ENCODE assay signal across 15 cellular contexts in genomic region chr16:3979518-3979917, GRCh38.
DNase-seq lines count a peak whose midpoint lies in the region; ATAC-seq and TF ChIP-seq lines count a peak whose summit lies in the region.
"Had no signal": no experiment of that assay in that cellular context is flagged by ENCODE, and none has a peak within 500 bp of the region (broad histone marks: within the 10 kb centered on the region; RNA-seq: fewer than 3 reads in every experiment).

No MANE protein-coding gene starts in this region.

- H3K4ac ChIP-seq in IMR-90 (ENCODE audit: low read depth, low read length) (peak overlapping the region; percentile 94), neuronal stem cell (ENCODE audit: low read length) (no peak overlapping the region)

- TF ChIP-seq POLR2A in IMR-90 (IDR thresholded peaks at IDR 0.05; ENCODE audit: low read depth, low read length), result no peak

- H2AFZ ChIP-seq in IMR-90 (replicated peaks; ENCODE audit: low read length, poor library complexity), result no peak overlapping the region
- no peak overlapping the region for H2AFZ ChIP-seq in hepatocyte
- no peak overlapping the region for H2AFZ ChIP-seq in neuronal stem cell (ENCODE audit: low read length)
- H2AFZ ChIP-seq: GM23338 had no signal

- peak overlapping the region; percentile 41; the same call in 1 of the 3 replicates for H2BK15ac ChIP-seq in IMR-90 (ENCODE audit: low read depth, low read length)
- no peak overlapping the region for H2BK15ac ChIP-seq in neuronal stem cell (ENCODE audit: low read length)

- no peaks in the 10 kb centered on the region for H4K20me1 ChIP-seq in IMR-90 (ENCODE audit: insufficient read depth, low read length)
- no peaks in the 10 kb centered on the region for H4K20me1 ChIP-seq in hepatocyte (ENCODE audit: insufficient read depth, poor library complexity, severe bottlenecking)

- DNase-seq in H7 (peak; percentile 31), IMR-90 (no peak), hepatocyte (ENCODE audit: low spot score) (no peak), neuronal stem cell (ENCODE audit: low spot score) (no peak), GM19238 (ENCODE audit: insufficient read length, low spot score) (no peak), DMS153 (lab: John Stamatoyannopoulos, UW) (no peak)
- no peak for DNase-seq in activated T-cell treated with anti-CD3 and anti-CD28 coated beads, Interleukin-2, amount 50 U/mL, for 24 hours
- DNase-seq: C1 segment of cervical spinal cord; Calu3; CD4-positive, alpha-beta memory T cell; COR-L47; DND-41; HCEC 1CT had no signal

- H4K8ac ChIP-seq in IMR-90 (ENCODE audit: low read depth in 2 of 2, low read length in 2 of 2) (peak overlapping the region in 1 of 2 experiments; percentile 93; a peak in 1 of 4 replicates), neuronal stem cell (ENCODE audit: low read depth, low read length) (no peak overlapping the region)

- H3K9me3 ChIP-seq in IMR-90 (ENCODE audit: control insufficient read depth, insufficient read depth, low read length) (no peaks in the 10 kb centered on the region), hepatocyte (ENCODE audit: low read depth) (no peaks in the 10 kb centered on the region), neuronal stem cell (replicated peaks in 1 of 2; ENCODE audit: control insufficient read depth in 2 of 2, insufficient read depth in 1 of 2, low read depth in 1 of 2, low read length in 2 of 2) (no peaks in the 10 kb centered on the region)

- H3K36me3 ChIP-seq in H7 (replicated peaks; ENCODE audit: control insufficient read depth, insufficient read depth, low read length) (no peaks in the 10 kb centered on the region; the same call in 1 of the 2 replicates), IMR-90 (ENCODE audit: control insufficient read depth, insufficient read depth, low read length) (peaks cover 27% of the 10 kb centered on the region), hepatocyte (replicated peaks; ENCODE audit: insufficient read depth, low read depth) (no peaks in the 10 kb centered on the region), neuronal stem cell (replicated peaks in 1 of 2; ENCODE audit: control insufficient read depth in 2 of 2, insufficient read depth in 2 of 2, low read length in 2 of 2) (peaks cover 0 to 1% of the 10 kb centered on the region in 2 donors)

- ATAC-seq in IMR-90 (ENCODE audit: low read depth) (no peak), GM21786 (IDR thresholded peaks at IDR 0.05; ENCODE audit: unreplicated experiment) (no peak)
- ATAC-seq: GM23338 had no signal

- peaks cover 4 to 22% of the 10 kb centered on the region in 2 experiments; a peak in 2 of 4 replicates for H3K79me1 ChIP-seq in IMR-90 (ENCODE audit: low read depth in 1 of 2, low read length in 2 of 2)
- no peaks in the 10 kb centered on the region for H3K79me1 ChIP-seq in neuronal stem cell (ENCODE audit: low read depth, low read length)

- no TSS peak for BruUV-seq in IMR-90 (replicated peaks; lab: Mats Ljungman, UMichigan)

- no peaks in the 10 kb centered on the region; the same call in 1 of the 2 replicates for H3K9me1 ChIP-seq in IMR-90 (ENCODE audit: insufficient read depth, low read length)

- no peaks in the 10 kb centered on the region for H3K9me3 Mint-ChIP-seq in activated T-cell treated with anti-CD3 and anti-CD28 coated beads, Interleukin-2, amount 50 U/mL, for 24 hours
- H3K9me3 Mint-ChIP-seq: CD4-positive, alpha-beta memory T cell; GM23338 had no signal

- H3K23ac ChIP-seq in IMR-90 (ENCODE audit: low read depth, low read length) (no peak overlapping the region), neuronal stem cell (ENCODE audit: low read depth, low read length, poor library complexity) (peak overlapping the region; percentile 8)

- TF ChIP-seq RAD21 in IMR-90 (IDR thresholded peaks at IDR 0.05; ENCODE audit: low read length), result no peak

- no peak overlapping the region for H3K27ac Mint-ChIP-seq in activated T-cell treated with anti-CD3 and anti-CD28 coated beads, Interleukin-2, amount 50 U/mL, for 24 hours
- H3K27ac Mint-ChIP-seq: GM23338 had no signal

- POLR2A ChIA-PET in IMR-90 (lab: Charles Lee; ENCODE audit: unreplicated experiment), result no interaction called here

- intact Hi-C loops in IMR-90 (cut with micrococcal nuclease), result no loop called here

- H3K56ac ChIP-seq in IMR-90 (ENCODE audit: extremely low read depth, insufficient read depth, low read length), result no peak overlapping the region

- no peaks in the 10 kb centered on the region for H3K27me3 Mint-ChIP-seq in activated T-cell treated with anti-CD3 and anti-CD28 coated beads, Interleukin-2, amount 50 U/mL, for 24 hours
- H3K27me3 Mint-ChIP-seq: CD4-positive, alpha-beta memory T cell had no signal

- dilution Hi-C loops in IMR-90 (cut with HindIII; ENCODE audit: low sequenced_read_pairs, unreplicated experiment), result no loop called here

- in situ Hi-C loops in IMR-90 (cut with MboI; ENCODE audit: low sequenced_read_pairs), result no loop called here

- H4K5ac ChIP-seq in IMR-90 (ENCODE audit: low read depth, low read length), result no peak overlapping the region; the same call in 1 of the 2 replicates

- H3K36me3 Mint-ChIP-seq in activated T-cell treated with anti-CD3 and anti-CD28 coated beads, Interleukin-2, amount 50 U/mL, for 24 hours (ENCODE audit: low read depth), result peaks cover 24% of the 10 kb centered on the region

- H3K4me2 ChIP-seq in IMR-90 (ENCODE audit: low read depth, low read length) (no peak overlapping the region), hepatocyte (no peak overlapping the region), neuronal stem cell (ENCODE audit: insufficient read depth, low read length, poor library complexity, severe bottlenecking) (no peak overlapping the region)
- H3K4me2 ChIP-seq: GM23338 had no signal

- H3K27me3 ChIP-seq in H7 (ENCODE audit: control insufficient read depth, insufficient read depth, low read length) (no peaks in the 10 kb centered on the region), IMR-90 (ENCODE audit: control insufficient read depth, insufficient read depth, low read length) (no peaks in the 10 kb centered on the region), hepatocyte (no peaks in the 10 kb centered on the region), neuronal stem cell (ENCODE audit: control insufficient read depth in 3 of 3, insufficient read depth in 3 of 3, low read depth in 1 of 3, low read length in 3 of 3) (peaks cover 0 to 4% (median 0%) of the 10 kb centered on the region in 3 experiments)

- no peak overlapping the region for H3K14ac ChIP-seq in IMR-90 (replicated peaks; ENCODE audit: low read depth, low read length)
- H3K14ac ChIP-seq in neuronal stem cell (ENCODE audit: low read length), result no peak overlapping the region

- 90% methylated on average over 12 of the region's 12 CpGs; no CpG with 5 or more reads in 1 of the 2 experiments for WGBS in IMR-90 (ENCODE audit: extremely low coverage in 2 of 2, insufficient read length in 1 of 2), 2 experiments
- 94% methylated on average over 12 of the region's 12 CpGs for WGBS in hepatocyte (ENCODE audit: low lambda C conversion rate, missing lambda C conversion rate)
- no CpG with 5 or more reads among the region's 12 CpGs for WGBS in neuronal stem cell (ENCODE audit: extremely low coverage in 2 of 2, insufficient read length in 2 of 2, insufficient replicate concordance in 1 of 2), 2 donors

- H2BK5ac ChIP-seq in IMR-90 (ENCODE audit: low read depth, low read length, poor library complexity, severe bottlenecking) (peak overlapping the region; percentile 10), neuronal stem cell (ENCODE audit: low read length) (no peak overlapping the region)

- H3K79me2 ChIP-seq in hepatocyte, result no peaks in the 10 kb centered on the region

- CTCF ChIA-PET in IMR-90 (lab: Yijun Ruan, JAX), result no interaction called here

- H3K4me3 ChIP-seq in H7 (ENCODE audit: insufficient read depth, low read depth, low read length) (no peak overlapping the region), IMR-90 (ENCODE audit: insufficient read depth, low read depth, low read length) (no peak overlapping the region), hepatocyte (no peak overlapping the region), neuronal stem cell (ENCODE audit: low read length in 2 of 2) (no peak overlapping the region)
- H3K4me3 ChIP-seq: GM23338 had no signal

- H2BK12ac ChIP-seq in neuronal stem cell (ENCODE audit: low read length), result no peak overlapping the region

- H4K91ac ChIP-seq in IMR-90 (ENCODE audit: insufficient read depth, low read depth, low read length) (peak overlapping the region; percentile 94; the same call in 1 of the 2 replicates), neuronal stem cell (ENCODE audit: low read depth, low read length, poor library complexity) (no peak overlapping the region)

- H3K4me3 Mint-ChIP-seq in activated T-cell treated with anti-CD3 and anti-CD28 coated beads, Interleukin-2, amount 50 U/mL, for 24 hours, result no peak overlapping the region
- H3K4me3 Mint-ChIP-seq: CD4-positive, alpha-beta memory T cell; GM23338 had no signal

- H3K9ac ChIP-seq in IMR-90 (ENCODE audit: low read depth, low read length) (no peak overlapping the region), neuronal stem cell (ENCODE audit: low read depth, low read length, poor library complexity) (no peak overlapping the region)

- H3K4me1 ChIP-seq in IMR-90 (ENCODE audit: control insufficient read depth, insufficient read depth, low read length) (peaks cover 13% of the 10 kb centered on the region), hepatocyte (ENCODE audit: insufficient read depth) (peaks cover 12% of the 10 kb centered on the region), neuronal stem cell (ENCODE audit: control insufficient read depth in 2 of 2, insufficient read depth in 1 of 2, low read depth in 1 of 2, low read length in 2 of 2) (peaks cover 0 to 6% of the 10 kb centered on the region in 2 donors)

- peak overlapping the region; percentile 86; the same call in 1 of the 2 replicates for H2BK20ac ChIP-seq in IMR-90 (ENCODE audit: low read depth, low read length)

- peak overlapping the region; percentile 94; the same call in 1 of the 2 replicates for H2AK5ac ChIP-seq in IMR-90 (ENCODE audit: low read depth, low read length)
- H2AK5ac ChIP-seq in neuronal stem cell (ENCODE audit: low read depth, low read length), result peak overlapping the region; percentile 35

- no peak overlapping the region for H2AK9ac ChIP-seq in IMR-90 (replicated peaks; ENCODE audit: low read depth, low read length, poor library complexity)

- no peak overlapping the region for H3K18ac ChIP-seq in IMR-90 (ENCODE audit: low read depth, low read length)
- H3K18ac ChIP-seq in neuronal stem cell (ENCODE audit: low read length), result no peak overlapping the region

- no peak overlapping the region for H3K27ac ChIP-seq in IMR-90 (ENCODE audit: insufficient read depth, low read length)
- H3K27ac ChIP-seq in hepatocyte, result peak overlapping the region; percentile 84
- H3K27ac ChIP-seq in neuronal stem cell (replicated peaks; ENCODE audit: low read length), result no peak overlapping the region

- peaks cover 6% of the 10 kb centered on the region for H3K4me1 Mint-ChIP-seq in activated T-cell treated with anti-CD3 and anti-CD28 coated beads, Interleukin-2, amount 50 U/mL, for 24 hours (ENCODE audit: low read depth)

- peak overlapping the region; percentile 93; the same call in 1 of the 2 replicates for H2BK120ac ChIP-seq in IMR-90 (ENCODE audit: low read depth, low read length)
- no peak overlapping the region for H2BK120ac ChIP-seq in neuronal stem cell (ENCODE audit: low read depth, low read length)

- TF ChIP-seq CTCF in IMR-90 (conservative IDR thresholded peaks at IDR 0.05; ENCODE audit: low read depth, low read length), result no peak
- TF ChIP-seq CTCF in hepatocyte (IDR thresholded peaks at IDR 0.05; ENCODE audit: poor library complexity), result no peak

- H3K9me2 ChIP-seq in hepatocyte (replicated peaks; ENCODE audit: insufficient read depth), result no peaks in the 10 kb centered on the region
